Comparison of ENCODE assay signal across 8 cellular contexts in genomic region chr5:151150484-151151262, GRCh38. TPM values are rescaled to one million over a fixed set of nuclear protein-coding genes. Genes with fewer than 3 reads are reported as not detected.
DNase-seq lines count a peak whose midpoint lies in the region; ATAC-seq and TF ChIP-seq lines count a peak whose summit lies in the region.

No MANE protein-coding gene starts in this region.

- no peaks in the 10 kb centered on the region for H3K9me3 ChIP-seq in CD4-positive, alpha-beta T cell (ENCODE audit: control insufficient read depth, low read length)
- no peaks in the 10 kb centered on the region for H3K9me3 ChIP-seq in suprapubic skin

- peaks cover 59% of the 10 kb centered on the region for H3K36me3 Mint-ChIP-seq in CD4-positive, alpha-beta T cell (ENCODE audit: low read depth)
- H3K36me3 Mint-ChIP-seq in activated B cell treated with CpG ODN at 0.5 μM for 24 hours (ENCODE audit: low read depth) (peaks cover 49% of the 10 kb centered on the region), natural killer cell (no peaks in the 10 kb centered on the region)

- H3K4me1 ChIP-seq in suprapubic skin, result peaks cover 37% of the 10 kb centered on the region

- TF ChIP-seq POLR2A in suprapubic skin (IDR thresholded peaks at IDR 0.05), result no peak

- peak overlapping the region; percentile 91 for H3K27ac Mint-ChIP-seq in CD4-positive, alpha-beta T cell
- H3K27ac Mint-ChIP-seq in activated B cell treated with CpG ODN at 0.5 μM for 24 hours, result peak overlapping the region; percentile 87
- peak overlapping the region; percentile 80 to 95 for H3K27ac Mint-ChIP-seq in natural killer cell

- CTCF ChIA-PET in CD4-positive, alpha-beta T cell (lab: Charles Lee), result interaction anchor here (1.0 to 4.5 kb wide), 7 partner anchors 9 to 88 kb away, joined by 3 to 34 read pairs (median 4); no protein-coding TSS in a partner anchor
- CTCF ChIA-PET in activated B cell treated with CpG ODN at 0.5 μM for 24 hours (lab: Charles Lee), result interaction anchor here (1.0 to 13.6 kb wide), 8 partner anchors 9 to 99 kb away, joined by 4 to 128 read pairs (median 10); no protein-coding TSS in a partner anchor

- H3K27ac ChIP-seq in CD4-positive, alpha-beta T cell (ENCODE audit: low read depth, low read length), result peak overlapping the region; percentile 89
- peak overlapping the region; percentile 52 for H3K27ac ChIP-seq in suprapubic skin

- peak; percentile 53 to 87 (median 70) for DNase-seq in CD4-positive, alpha-beta T cell
- peak; percentile 32 for DNase-seq in activated B cell treated with CpG ODN at 0.5 μM for 24 hours
- DNase-seq in dedifferentiated amniotic fluid mesenchymal stem cell (ENCODE audit: extremely low spot score), result peak; percentile 22
- peak; percentile 40 for DNase-seq in natural killer cell
- DNase-seq in suprapubic skin (ENCODE audit: low spot score in 2 of 2), result no peak
- DNase-seq in 8988T, result no peak

- peaks cover 98% of the 10 kb centered on the region for H3K4me1 Mint-ChIP-seq in CD4-positive, alpha-beta T cell (ENCODE audit: low read depth)
- peaks cover 96% of the 10 kb centered on the region for H3K4me1 Mint-ChIP-seq in activated B cell treated with CpG ODN at 0.5 μM for 24 hours
- H3K4me1 Mint-ChIP-seq in natural killer cell, result peaks cover 95 to 99% of the 10 kb centered on the region in 2 donors

- intact Hi-C loops in CD4-positive, alpha-beta T cell (cut with DNase I, micrococcal nuclease), result loop anchor here in 1 of 2 experiments (1.0 kb wide), 1 partner anchor 15 kb away; no protein-coding TSS in a partner anchor
- intact Hi-C loops in activated B cell treated with CpG ODN at 0.5 μM for 24 hours (cut with micrococcal nuclease), result loop anchor here (1.0 kb wide), 2 partner anchors 9 to 17 kb away; no protein-coding TSS in a partner anchor
- intact Hi-C loops in natural killer cell (cut with micrococcal nuclease), result loop anchor here (10.0 kb wide), 1 partner anchor 64 kb away; no protein-coding TSS in a partner anchor

- no peak for TF ChIP-seq EP300 in suprapubic skin (IDR thresholded peaks at IDR 0.05)

- POLR2A ChIA-PET in CD4-positive, alpha-beta T cell (lab: Charles Lee), result interaction anchor here (0.8 to 3.7 kb wide), 18 partner anchors 10 to 304 kb away, joined by 3 to 41 read pairs (median 6); partner anchors contain the start of genes CCDC69 and TNIP1
- POLR2A ChIA-PET in activated B cell treated with CpG ODN at 0.5 μM for 24 hours (lab: Charles Lee), result interaction anchor here (0.6 to 9.1 kb wide), 12 partner anchors 8 to 102 kb away, joined by 3 to 92 read pairs (median 5); partner anchors contain the start of gene GM2A

- 33% methylated on average over 4 of the region's 5 CpGs for WGBS in suprapubic skin

- H3K4me3 ChIP-seq in suprapubic skin, result peak overlapping the region; percentile 2

- peak; percentile 83 for ATAC-seq in CD4-positive, alpha-beta T cell (ENCODE audit: poor library complexity)
- ATAC-seq in GM19328 (IDR thresholded peaks at IDR 0.05; ENCODE audit: unreplicated experiment), result peak; percentile 41
- ATAC-seq in HG03520 (IDR thresholded peaks at IDR 0.05; ENCODE audit: unreplicated experiment), result peak; percentile 51
- ATAC-seq in activated B cell treated with CpG ODN at 0.5 μM for 24 hours (ENCODE audit: low read depth), result peak; percentile 62
- ATAC-seq in natural killer cell, result peak; percentile 67 to 73 (median 70)

- no peaks in the 10 kb centered on the region for H3K27me3 Mint-ChIP-seq in CD4-positive, alpha-beta T cell
- H3K27me3 Mint-ChIP-seq in activated B cell treated with CpG ODN at 0.5 μM for 24 hours (no peaks in the 10 kb centered on the region), natural killer cell (ENCODE audit: low read depth in 2 of 2) (no peaks in the 10 kb centered on the region)

- H3K9me3 Mint-ChIP-seq in CD4-positive, alpha-beta T cell, result no peaks in the 10 kb centered on the region
- H3K9me3 Mint-ChIP-seq in activated B cell treated with CpG ODN at 0.5 μM for 24 hours, result no peaks in the 10 kb centered on the region
- H3K9me3 Mint-ChIP-seq in natural killer cell, result no peaks in the 10 kb centered on the region

- no peak for TF ChIP-seq CTCF in CD4-positive, alpha-beta T cell (IDR thresholded peaks at IDR 0.05)
- TF ChIP-seq CTCF in activated B cell treated with CpG ODN at 0.5 μM for 24 hours (IDR thresholded peaks at IDR 0.05), result no peak
- no peak for TF ChIP-seq CTCF in natural killer cell (IDR thresholded peaks at IDR 0.05)
- TF ChIP-seq CTCF in suprapubic skin (IDR thresholded peaks at IDR 0.05), result no peak

- H3K4me3 Mint-ChIP-seq in CD4-positive, alpha-beta T cell, result peak overlapping the region; percentile 58
- H3K4me3 Mint-ChIP-seq in activated B cell treated with CpG ODN at 0.5 μM for 24 hours (peak overlapping the region; percentile 33), natural killer cell (peak overlapping the region; percentile 77)

- no peaks in the 10 kb centered on the region for H3K36me3 ChIP-seq in suprapubic skin

- H3K27me3 ChIP-seq in CD4-positive, alpha-beta T cell (ENCODE audit: control insufficient read depth, insufficient read depth, low read length), result no peaks in the 10 kb centered on the region
- no peaks in the 10 kb centered on the region for H3K27me3 ChIP-seq in suprapubic skin

RNA-seq across cellular contexts. Expression of gene ANXA6, which starts 6.9 kb away (rescaled TPM):
- total RNA-seq in CD4-positive, alpha-beta T cell, result 100 to 1,000 TPM; 108 to 130 TPM
- total RNA-seq in activated B cell treated with CpG ODN at 0.5 μM for 24 hours (367 and 379 TPM in 2 replicates), natural killer cell (100 to 1,000 TPM; 504 to 629 (median 535) TPM), suprapubic skin (10 to 100 TPM; 21.7 to 64.4 (median 49.5) TPM)

Comparison
In these comparisons a context has a peak if more than half of its experiments do, and no peak if none do; other contexts are left out.
1. DNase-seq: peak in CD4-positive, alpha-beta T cell (10 of 10), activated B cell treated with CpG ODN at 0.5 μM for 24 hours (single experiment), dedifferentiated amniotic fluid mesenchymal stem cell (single experiment) and natural killer cell (single experiment); none in suprapubic skin (0 of 2) and 8988T (single experiment).
2. Peak in every context shown above with its lines, with median percentiles within 50 percentile points of each other: ATAC-seq, H3K27ac Mint-ChIP-seq and H3K4me3 Mint-ChIP-seq.